10 cellular contexts compared by ENCODE assay signal in genomic region chr9:83665576-83666200, GRCh38. TPM values are rescaled to one million over a fixed set of nuclear protein-coding genes. Genes with fewer than 3 reads are reported as not detected.
A peak's percentile ranks its signal among the peaks of the same experiment; 100 is the strongest.
DNase-seq lines count a peak whose midpoint lies in the region; ATAC-seq and TF ChIP-seq lines count a peak whose summit lies in the region.
"Had no signal": no experiment of that assay in that cellular context is flagged by ENCODE, and none has a peak within 500 bp of the region (broad histone marks: within the 10 kb centered on the region; RNA-seq: fewer than 3 reads in every experiment).

No MANE protein-coding gene starts in this region.

- DNase-seq in CD4-positive, CD25-positive, alpha-beta regulatory T cell, result no peak
- no peak for DNase-seq in activated CD8-positive, alpha-beta T cell treated with anti-CD3 and anti-CD28 coated beads, Interleukin-2, amount 10 ng/mL, durations not matched to agents 7 days and 5 days
- no peak for DNase-seq in NCI-H510A treated with DMSO at 0.1 percent for 48 hours (lab: John Stamatoyannopoulos, UW)
- DNase-seq in inferior parietal cortex (ENCODE audit: extremely low spot score), result no peak
- no peak for DNase-seq in G401 (ENCODE audit: low spot score)
- DNase-seq: NK-92 treated with Interleukin-12 subunit alpha and Interleukin-12 subunit beta, amount 100 ng/mL, for 24 hours had no signal

- in situ Hi-C loops in G401 (cut with HindIII; ENCODE audit: low sequenced_read_pairs), result no loop called here

- peaks cover 42% of the 10 kb centered on the region for H3K36me3 Mint-ChIP-seq in CD4-positive, CD25-positive, alpha-beta regulatory T cell
- H3K36me3 Mint-ChIP-seq in activated CD8-positive, alpha-beta T cell treated with anti-CD3 and anti-CD28 coated beads, Interleukin-2, amount 10 ng/mL, durations not matched to agents 7 days and 5 days (ENCODE audit: low read depth), result peaks cover 51% of the 10 kb centered on the region

- H3K9me3 ChIP-seq in CD4-positive, CD25-positive, alpha-beta regulatory T cell (ENCODE audit: control insufficient read depth in 2 of 2, low read length in 2 of 2), result no peaks in the 10 kb centered on the region

- peaks cover 7 to 16% (median 12%) of the 10 kb centered on the region in 4 donors for H3K4me1 Mint-ChIP-seq in CD4-positive, CD25-positive, alpha-beta regulatory T cell
- H3K4me1 Mint-ChIP-seq in activated CD8-positive, alpha-beta T cell treated with anti-CD3 and anti-CD28 coated beads, Interleukin-2, amount 10 ng/mL, durations not matched to agents 7 days and 5 days (ENCODE audit: low read depth), result peaks cover 12% of the 10 kb centered on the region

- POLR2A ChIA-PET in activated CD8-positive, alpha-beta T cell treated with anti-CD3 and anti-CD28 coated beads, Interleukin-2, amount 10 ng/mL, durations not matched to agents 7 days and 5 days (lab: Charles Lee), result interaction anchor here (2.1 kb wide), 1 partner anchor 42 kb away, joined by 8 read pairs; the partner anchor contains the start of gene UBQLN1

- H3K4me1 ChIP-seq in CD4-positive, CD25-positive, alpha-beta regulatory T cell (ENCODE audit: control insufficient read depth, insufficient read depth, low read length, poor library complexity, severe bottlenecking), result no peaks in the 10 kb centered on the region

- no peak for ATAC-seq in CD4-positive, CD25-positive, alpha-beta regulatory T cell (ENCODE audit: low read depth in 2 of 2)
- ATAC-seq in GM19468 (IDR thresholded peaks at IDR 0.05; ENCODE audit: extremely low read depth, unreplicated experiment) (peak; percentile 74), HG03139 (IDR thresholded peaks at IDR 0.05; ENCODE audit: unreplicated experiment) (peak; percentile 86), SK-N-SH treated with all-trans-retinoic acid at 6 μM for 48 hours (no peak)
- no peak for ATAC-seq in activated CD8-positive, alpha-beta T cell treated with anti-CD3 and anti-CD28 coated beads, Interleukin-2, amount 10 ng/mL, durations not matched to agents 7 days and 5 days
- ATAC-seq: HCT116 had no signal

- H3K27ac Mint-ChIP-seq in CD4-positive, CD25-positive, alpha-beta regulatory T cell, result peak overlapping the region in 2 of 3 donors; percentile 16 to 55
- H3K27ac Mint-ChIP-seq in activated CD8-positive, alpha-beta T cell treated with anti-CD3 and anti-CD28 coated beads, Interleukin-2, amount 10 ng/mL, durations not matched to agents 7 days and 5 days, result peak overlapping the region; percentile 56

- no peaks in the 10 kb centered on the region for H3K27me3 ChIP-seq in CD4-positive, CD25-positive, alpha-beta regulatory T cell (ENCODE audit: control insufficient read depth, insufficient read depth, low read length)

- CTCF ChIA-PET in activated CD8-positive, alpha-beta T cell treated with anti-CD3 and anti-CD28 coated beads, Interleukin-2, amount 10 ng/mL, durations not matched to agents 7 days and 5 days (lab: Charles Lee), result interaction anchor here (0.7 to 2.6 kb wide), 6 partner anchors 9 to 330 kb away, joined by 3 to 14 read pairs (median 3); partner anchors contain the start of gene UBQLN1

- peaks cover 89% of the 10 kb centered on the region for H3K36me3 ChIP-seq in CD4-positive, CD25-positive, alpha-beta regulatory T cell (ENCODE audit: control insufficient read depth, insufficient read depth, low read length)

- no peaks in the 10 kb centered on the region for H3K27me3 Mint-ChIP-seq in CD4-positive, CD25-positive, alpha-beta regulatory T cell
- H3K27me3 Mint-ChIP-seq in activated CD8-positive, alpha-beta T cell treated with anti-CD3 and anti-CD28 coated beads, Interleukin-2, amount 10 ng/mL, durations not matched to agents 7 days and 5 days (ENCODE audit: low read depth), result no peaks in the 10 kb centered on the region

- H3K4me3 Mint-ChIP-seq in CD4-positive, CD25-positive, alpha-beta regulatory T cell, result no peak overlapping the region
- H3K4me3 Mint-ChIP-seq in activated CD8-positive, alpha-beta T cell treated with anti-CD3 and anti-CD28 coated beads, Interleukin-2, amount 10 ng/mL, durations not matched to agents 7 days and 5 days, result no peak overlapping the region

- H3K4me3 ChIP-seq in CD4-positive, CD25-positive, alpha-beta regulatory T cell (ENCODE audit: low read depth, low read length), result no peak overlapping the region

- H3K27ac ChIP-seq in CD4-positive, CD25-positive, alpha-beta regulatory T cell (ENCODE audit: insufficient read depth, low read length, poor library complexity, severe bottlenecking), result no peak overlapping the region

- no peaks in the 10 kb centered on the region for H3K9me3 Mint-ChIP-seq in CD4-positive, CD25-positive, alpha-beta regulatory T cell
- no peaks in the 10 kb centered on the region for H3K9me3 Mint-ChIP-seq in activated CD8-positive, alpha-beta T cell treated with anti-CD3 and anti-CD28 coated beads, Interleukin-2, amount 10 ng/mL, durations not matched to agents 7 days and 5 days (ENCODE audit: insufficient read depth)

TF ChIP-seq in SK-N-SH treated with all-trans-retinoic acid at 6 μM for 48 hours, 23 proteins besides CTCF, POLR2A, EP300 and RAD21:
- TF ChIP-seq ZNF565 (CRISPR knock-in tag; conservative IDR thresholded peaks at IDR 0.05; ENCODE audit: low read depth) (no peak), ZFP30 (CRISPR knock-in tag; IDR thresholded peaks at IDR 0.05) (no peak), ZC3H10 (CRISPR knock-in tag; IDR thresholded peaks at IDR 0.05) (no peak), TOX (CRISPR knock-in tag; IDR thresholded peaks at IDR 0.05; ENCODE audit: borderline replicate concordance) (no peak), RARB (CRISPR knock-in tag; IDR thresholded peaks at IDR 0.05) (no peak), SNAI2 (CRISPR knock-in tag; IDR thresholded peaks at IDR 0.05) (no peak)

RNA-seq across cellular contexts. Expression of gene UBQLN1, which starts 42.1 kb away (rescaled TPM):
- 141 TPM for total RNA-seq in CD4-positive, CD25-positive, alpha-beta regulatory T cell
- polyA plus RNA-seq in CD4-positive, CD25-positive, alpha-beta regulatory T cell, result 10 to 100 TPM; 70.0 to 85.6 (median 75.2) TPM
- 10 to 100 TPM; 95.8 to 98.2 TPM for total RNA-seq in activated CD8-positive, alpha-beta T cell treated with anti-CD3 and anti-CD28 coated beads, Interleukin-2, amount 10 ng/mL, durations not matched to agents 7 days and 5 days
- total RNA-seq in G401 (2014; rRNA removed; shearing (Covaris generic)), result 111 and 152 TPM in 2 replicates

RNA-seq across cellular contexts. Expression of gene IDNK, which starts 42.7 kb away (rescaled TPM):
- 9.1 TPM for total RNA-seq in CD4-positive, CD25-positive, alpha-beta regulatory T cell
- polyA plus RNA-seq in CD4-positive, CD25-positive, alpha-beta regulatory T cell, result 10 to 100 TPM; 26.3 to 43.3 (median 29.7) TPM
- total RNA-seq in activated CD8-positive, alpha-beta T cell treated with anti-CD3 and anti-CD28 coated beads, Interleukin-2, amount 10 ng/mL, durations not matched to agents 7 days and 5 days, result 1 to 10 TPM; 5.4 to 6.8 TPM
- 1.8 and 3.8 TPM in 2 replicates for total RNA-seq in G401 (2014; rRNA removed; shearing (Covaris generic))

Comparison
In these comparisons a context has a peak if more than half of its experiments do, and no peak if none do; other contexts are left out.
1. ATAC-seq: peak in GM19468 (single experiment) and HG03139 (single experiment); none in CD4-positive, CD25-positive, alpha-beta regulatory T cell (0 of 2), activated CD8-positive, alpha-beta T cell treated with anti-CD3 and anti-CD28 coated beads, Interleukin-2, amount 10 ng/mL, durations not matched to agents 7 days and 5 days (single experiment) and SK-N-SH treated with all-trans-retinoic acid at 6 μM for 48 hours (single experiment).